ENCODE assay signal across 17 cellular contexts in the genomic region with DNA sequence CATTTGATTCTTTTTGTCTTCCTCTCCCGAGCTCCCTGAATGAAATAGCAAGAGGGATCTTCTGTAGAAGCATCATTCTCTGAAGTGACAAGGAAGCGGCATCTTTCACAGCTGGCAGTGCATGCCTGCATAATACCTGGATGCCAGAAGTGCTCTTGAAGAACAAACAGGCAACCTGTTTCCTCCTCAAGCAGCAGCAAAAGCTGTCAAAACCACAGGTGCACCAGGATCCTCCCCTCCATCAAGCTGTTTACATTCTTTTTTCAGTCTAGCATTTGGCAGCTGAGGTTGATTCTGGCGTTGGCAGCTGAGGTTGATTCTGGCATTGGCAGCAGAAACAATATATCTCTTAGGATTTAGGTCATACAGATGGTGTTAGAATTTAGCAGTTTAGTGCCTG.
DNase-seq lines count a peak whose midpoint lies in the region; ATAC-seq, FAIRE-seq and TF ChIP-seq lines count a peak whose summit lies in the region.
"Had no signal": no experiment of that assay in that cellular context is flagged by ENCODE, and none has a peak within 500 bp of the region (broad histone marks: within the 10 kb centered on the region; RNA-seq: fewer than 3 reads in every experiment).

No MANE protein-coding gene starts in this region.

- no peaks in the 10 kb centered on the region for H3K4me1 ChIP-seq in left ventricle myocardium inferior
- no peaks in the 10 kb centered on the region for H3K4me1 ChIP-seq in right lobe of liver
- H3K4me1 ChIP-seq: vagina had no signal

- TF ChIP-seq CTCF in left ventricle myocardium inferior (IDR thresholded peaks at IDR 0.05; ENCODE audit: borderline replicate concordance) (no peak), right lobe of liver (IDR thresholded peaks at IDR 0.05) (no peak)

- no peak overlapping the region for H3K4me3 ChIP-seq in left ventricle myocardium inferior
- H3K4me3 ChIP-seq in right lobe of liver = no peak overlapping the region
- H3K4me3 ChIP-seq: GM12878, vagina had no signal

- H3K9me3 ChIP-seq in left ventricle myocardium inferior (replicated peaks) (no peaks in the 10 kb centered on the region), right lobe of liver (no peaks in the 10 kb centered on the region)
- H3K9me3 ChIP-seq: vagina had no signal

- WGBS in right lobe of liver (ENCODE audit: insufficient coverage, low coverage, low lambda C conversion rate, missing lambda C conversion rate) = 33% methylated on average over 3 of the region's 3 CpGs

- H3K36me3 ChIP-seq in left ventricle myocardium inferior = no peaks in the 10 kb centered on the region
- no peaks in the 10 kb centered on the region for H3K36me3 ChIP-seq in right lobe of liver
- H3K36me3 ChIP-seq: vagina had no signal

- intact Hi-C loops in left ventricle myocardium inferior (cut with micrococcal nuclease) = no loop called here
- intact Hi-C loops in right lobe of liver (cut with DNase I) = no loop called here

- H3K27me3 ChIP-seq in left ventricle myocardium inferior (ENCODE audit: low read depth) = no peaks in the 10 kb centered on the region
- no peaks in the 10 kb centered on the region for H3K27me3 ChIP-seq in right lobe of liver
- H3K27me3 ChIP-seq: vagina had no signal

- H3K27ac ChIP-seq in left ventricle myocardium inferior (replicated peaks) (no peak overlapping the region), right lobe of liver (no peak overlapping the region)
- H3K27ac ChIP-seq: vagina had no signal

- peak; percentile 40 for DNase-seq in DMS153 treated with DMSO at 0.1 percent for 48 hours (lab: John Stamatoyannopoulos, UW; ENCODE audit: unreplicated experiment)
- peak; percentile 68 for DNase-seq in NCI-H128 (lab: John Stamatoyannopoulos, UW; ENCODE audit: unreplicated experiment)
- DNase-seq in NCI-H2196 treated with DMSO at 0.1 percent for 48 hours (lab: John Stamatoyannopoulos, UW; ENCODE audit: unreplicated experiment) = peak; percentile 83
- peak; percentile 23 for DNase-seq in cerebellar cortex (ENCODE audit: low spot score)
- DNase-seq in left ventricle myocardium inferior = no peak
- DNase-seq in H54 (ENCODE audit: insufficient read length, low spot score) = no peak
- no peak for DNase-seq in T-helper 9 cell
- DNase-seq in right lobe of liver = no peak
- DNase-seq: activated naive CD8-positive, alpha-beta T cell treated with anti-CD3 and anti-CD28 coated beads, Interleukin-2, amount 50 U/mL, for 24 hours; head of caudate nucleus; islet precursor cell; stimulated activated CD4-positive, alpha-beta T cell treated with anti-CD3 and anti-CD28 coated beads, Interleukin-15, amount 100 ng/mL, for 24 hours; SW 1271 had no signal

- TF ChIP-seq POLR2A in H54 (IDR thresholded peaks at IDR 0.05; ENCODE audit: low read depth, low read length) (no peak), right lobe of liver (IDR thresholded peaks at IDR 0.05) (no peak)

- FAIRE-seq in H54 (lab: Jason Lieb, UNC) = no peak
- FAIRE-seq: bronchial epithelial cell, G401.6, GM12878 had no signal

- ATAC-seq in right lobe of liver = no peak
- ATAC-seq: activated naive CD8-positive, alpha-beta T cell treated with anti-CD3 and anti-CD28 coated beads, Interleukin-2, amount 50 U/mL, for 24 hours; GM12878 had no signal

Comparison
In these comparisons a context has a peak if more than half of its experiments do, and no peak if none do; other contexts are left out.
1. DNase-seq: peak in DMS153 treated with DMSO at 0.1 percent for 48 hours (single experiment), NCI-H128 (single experiment), NCI-H2196 treated with DMSO at 0.1 percent for 48 hours (single experiment) and cerebellar cortex (single experiment); none in left ventricle myocardium inferior (single experiment), H54 (single experiment), T-helper 9 cell (single experiment) and right lobe of liver (0 of 3).